Comparison of ENCODE assay signal across 8 cellular contexts in the genomic region with DNA sequence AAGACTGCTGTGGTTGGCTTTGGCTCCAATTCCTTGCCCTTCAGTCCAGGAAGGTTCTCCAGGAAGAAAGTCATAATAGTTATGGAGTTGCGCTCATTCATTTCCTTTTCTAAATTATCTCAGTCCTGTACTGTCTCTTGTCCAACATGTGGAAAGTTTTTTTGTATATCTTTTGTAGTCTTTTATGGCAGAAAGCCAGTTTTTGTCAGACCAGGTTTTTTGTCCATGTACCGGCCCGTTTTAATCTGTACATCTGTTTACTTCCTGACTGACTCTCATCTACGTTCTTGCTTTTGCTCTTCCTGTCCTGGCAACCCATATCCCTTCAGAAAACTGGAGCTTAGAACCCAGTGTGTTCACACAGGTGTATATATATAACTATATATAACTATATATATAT.
DNase-seq lines count a peak whose midpoint lies in the region; ATAC-seq and TF ChIP-seq lines count a peak whose summit lies in the region.
"Not testable (repeated sequence)": the region's sequence is repeated elsewhere in the genome, so short reads cannot be mapped to it uniquely, and the experiment has no call there.

No MANE protein-coding gene starts in this region.

- not testable (repeated sequence) for H3K9me3 ChIP-seq in CD4-positive, alpha-beta memory T cell (ENCODE audit: control insufficient read depth in 1 of 2, low read length in 2 of 2)

- H3K9me3 Mint-ChIP-seq in CD4-positive, alpha-beta memory T cell = peaks cover 0 to 11% (median 3%) of the 10 kb centered on the region in 8 donors
- not testable (repeated sequence) for H3K9me3 Mint-ChIP-seq in T-helper 2 cell treated with Interferon-gamma antibody and Interleukin-4, amounts not matched to agents 5 μg/mL and 100 μg/mL, for 36 hours; activated CD8-positive, alpha-beta T cell treated with anti-CD3 and anti-CD28 coated beads, Interleukin-2, amount 10 ng/mL, durations not matched to agents 7 days and 5 days (ENCODE audit: insufficient read depth); activated naive CD8-positive, alpha-beta T cell treated with anti-CD3 and anti-CD28 coated beads, Interleukin-2, amount 10 ng/mL, durations not matched to agents 7 days and 5 days; stimulated activated naive CD8-positive, alpha-beta T cell treated with anti-CD3 and anti-CD28 coated beads, Interleukin-15, Interleukin-2, amounts not matched to agents 100 ng/mL and 50 ng/mL, for 24 hours

- intact Hi-C loops in CD4-positive, alpha-beta memory T cell (cut with micrococcal nuclease) = not testable (repeated sequence)

- not testable (repeated sequence) for H3K27ac ChIP-seq in CD4-positive, alpha-beta memory T cell (ENCODE audit: low read depth, low read length)

- H3K4me3 ChIP-seq in CD4-positive, alpha-beta memory T cell (ENCODE audit: low read length in 2 of 2); cardiac fibroblast (replicated peaks in 1 of 2; ENCODE audit: low read depth in 2 of 2, low read length in 2 of 2); fibroblast of pulmonary artery (replicated peaks; ENCODE audit: low read depth, low read length): not testable (repeated sequence)

- H3K4me3 Mint-ChIP-seq in CD4-positive, alpha-beta memory T cell = peak overlapping the region; percentile 15 to 75 (median 48)
- H3K4me3 Mint-ChIP-seq in T-helper 2 cell treated with Interferon-gamma antibody and Interleukin-4, amounts not matched to agents 5 μg/mL and 100 μg/mL, for 36 hours = peak overlapping the region; percentile 65
- H3K4me3 Mint-ChIP-seq in activated CD8-positive, alpha-beta T cell treated with anti-CD3 and anti-CD28 coated beads, Interleukin-2, amount 10 ng/mL, durations not matched to agents 7 days and 5 days; stimulated activated naive CD8-positive, alpha-beta T cell treated with anti-CD3 and anti-CD28 coated beads, Interleukin-15, Interleukin-2, amounts not matched to agents 100 ng/mL and 50 ng/mL, for 24 hours: not testable (repeated sequence)
- H3K4me3 Mint-ChIP-seq in activated naive CD8-positive, alpha-beta T cell treated with anti-CD3 and anti-CD28 coated beads, Interleukin-2, amount 10 ng/mL, durations not matched to agents 7 days and 5 days = peak overlapping the region; percentile 53

- not testable (repeated sequence) for H3K36me3 ChIP-seq in CD4-positive, alpha-beta memory T cell (ENCODE audit: insufficient read depth, low read length)

- H3K4me1 ChIP-seq in CD4-positive, alpha-beta memory T cell (ENCODE audit: insufficient read depth, low read length) = not testable (repeated sequence)

- H3K27me3 Mint-ChIP-seq in CD4-positive, alpha-beta memory T cell; activated naive CD8-positive, alpha-beta T cell treated with anti-CD3 and anti-CD28 coated beads, Interleukin-2, amount 10 ng/mL, durations not matched to agents 7 days and 5 days; stimulated activated naive CD8-positive, alpha-beta T cell treated with anti-CD3 and anti-CD28 coated beads, Interleukin-15, Interleukin-2, amounts not matched to agents 100 ng/mL and 50 ng/mL, for 24 hours: not testable (repeated sequence)
- peaks cover 28% of the 10 kb centered on the region for H3K27me3 Mint-ChIP-seq in T-helper 2 cell treated with Interferon-gamma antibody and Interleukin-4, amounts not matched to agents 5 μg/mL and 100 μg/mL, for 36 hours (ENCODE audit: low read depth)
- peaks cover 12% of the 10 kb centered on the region for H3K27me3 Mint-ChIP-seq in activated CD8-positive, alpha-beta T cell treated with anti-CD3 and anti-CD28 coated beads, Interleukin-2, amount 10 ng/mL, durations not matched to agents 7 days and 5 days (ENCODE audit: low read depth)

- peaks cover 16 to 32% of the 10 kb centered on the region in 2 donors for H3K36me3 Mint-ChIP-seq in CD4-positive, alpha-beta memory T cell
- not testable (repeated sequence) for H3K36me3 Mint-ChIP-seq in T-helper 2 cell treated with Interferon-gamma antibody and Interleukin-4, amounts not matched to agents 5 μg/mL and 100 μg/mL, for 36 hours (ENCODE audit: low read depth); stimulated activated naive CD8-positive, alpha-beta T cell treated with anti-CD3 and anti-CD28 coated beads, Interleukin-15, Interleukin-2, amounts not matched to agents 100 ng/mL and 50 ng/mL, for 24 hours (ENCODE audit: low read depth)
- H3K36me3 Mint-ChIP-seq in activated CD8-positive, alpha-beta T cell treated with anti-CD3 and anti-CD28 coated beads, Interleukin-2, amount 10 ng/mL, durations not matched to agents 7 days and 5 days (ENCODE audit: low read depth) = peaks cover 20% of the 10 kb centered on the region
- H3K36me3 Mint-ChIP-seq in activated naive CD8-positive, alpha-beta T cell treated with anti-CD3 and anti-CD28 coated beads, Interleukin-2, amount 10 ng/mL, durations not matched to agents 7 days and 5 days = peaks cover 19% of the 10 kb centered on the region

- H3K27ac Mint-ChIP-seq in CD4-positive, alpha-beta memory T cell = peak overlapping the region in 3 of 7 donors; percentile 27 to 67 (median 29)
- H3K27ac Mint-ChIP-seq in T-helper 2 cell treated with Interferon-gamma antibody and Interleukin-4, amounts not matched to agents 5 μg/mL and 100 μg/mL, for 36 hours = not testable (repeated sequence)
- peak overlapping the region; percentile 54 for H3K27ac Mint-ChIP-seq in activated CD8-positive, alpha-beta T cell treated with anti-CD3 and anti-CD28 coated beads, Interleukin-2, amount 10 ng/mL, durations not matched to agents 7 days and 5 days
- H3K27ac Mint-ChIP-seq in activated naive CD8-positive, alpha-beta T cell treated with anti-CD3 and anti-CD28 coated beads, Interleukin-2, amount 10 ng/mL, durations not matched to agents 7 days and 5 days = peak overlapping the region; percentile 44
- peak overlapping the region; percentile 65 for H3K27ac Mint-ChIP-seq in stimulated activated naive CD8-positive, alpha-beta T cell treated with anti-CD3 and anti-CD28 coated beads, Interleukin-15, Interleukin-2, amounts not matched to agents 100 ng/mL and 50 ng/mL, for 24 hours

- peaks cover 9 to 37% (median 22%) of the 10 kb centered on the region in 4 donors for H3K4me1 Mint-ChIP-seq in CD4-positive, alpha-beta memory T cell
- not testable (repeated sequence) for H3K4me1 Mint-ChIP-seq in T-helper 2 cell treated with Interferon-gamma antibody and Interleukin-4, amounts not matched to agents 5 μg/mL and 100 μg/mL, for 36 hours (ENCODE audit: low read depth); activated CD8-positive, alpha-beta T cell treated with anti-CD3 and anti-CD28 coated beads, Interleukin-2, amount 10 ng/mL, durations not matched to agents 7 days and 5 days (ENCODE audit: low read depth); activated naive CD8-positive, alpha-beta T cell treated with anti-CD3 and anti-CD28 coated beads, Interleukin-2, amount 10 ng/mL, durations not matched to agents 7 days and 5 days; stimulated activated naive CD8-positive, alpha-beta T cell treated with anti-CD3 and anti-CD28 coated beads, Interleukin-15, Interleukin-2, amounts not matched to agents 100 ng/mL and 50 ng/mL, for 24 hours (ENCODE audit: low read depth)

- not testable (repeated sequence) for H3K27me3 ChIP-seq in CD4-positive, alpha-beta memory T cell (ENCODE audit: insufficient read depth, low read length)

- not testable (repeated sequence) for TF ChIP-seq CTCF in cardiac fibroblast (IDR thresholded peaks at IDR 0.05; ENCODE audit: low read depth, low read length); fibroblast of pulmonary artery (IDR thresholded peaks at IDR 0.05; ENCODE audit: low read length, missing control alignments)

- POLR2A ChIA-PET in CD4-positive, alpha-beta memory T cell (lab: Charles Lee; ENCODE audit: partially characterized antibody) = interaction anchor here (1.8 to 1.9 kb wide), 2 partner anchors 13 to 44 kb away, joined by 4 to 9 read pairs; no protein-coding TSS in a partner anchor
- POLR2A ChIA-PET in activated CD8-positive, alpha-beta T cell treated with anti-CD3 and anti-CD28 coated beads, Interleukin-2, amount 10 ng/mL, durations not matched to agents 7 days and 5 days (lab: Charles Lee); activated naive CD8-positive, alpha-beta T cell treated with anti-CD3 and anti-CD28 coated beads, Interleukin-2, amount 10 ng/mL, durations not matched to agents 7 days and 5 days (lab: Charles Lee): not testable (repeated sequence)

- CTCF ChIA-PET in CD4-positive, alpha-beta memory T cell (lab: Charles Lee; ENCODE audit: partially characterized antibody) = interaction anchor here (1.6 to 1.8 kb wide), 2 partner anchors 12 to 20 kb away, joined by 5 read pairs; no protein-coding TSS in a partner anchor
- CTCF ChIA-PET in activated CD8-positive, alpha-beta T cell treated with anti-CD3 and anti-CD28 coated beads, Interleukin-2, amount 10 ng/mL, durations not matched to agents 7 days and 5 days (lab: Charles Lee) = interaction anchor here (1.3 kb wide), 1 partner anchor 43 kb away, joined by 6 read pairs; no protein-coding TSS in a partner anchor

- not testable (repeated sequence) for DNase-seq in CD4-positive, alpha-beta memory T cell; T-helper 2 cell treated with Interferon-gamma antibody and Interleukin-4, amounts not matched to agents 5 μg/mL and 100 μg/mL, for 36 hours (ENCODE audit: low spot score); activated CD8-positive, alpha-beta T cell treated with anti-CD3 and anti-CD28 coated beads, Interleukin-2, amount 10 ng/mL, durations not matched to agents 7 days and 5 days; activated naive CD8-positive, alpha-beta T cell treated with anti-CD3 and anti-CD28 coated beads, Interleukin-2, amount 10 ng/mL, durations not matched to agents 7 days and 5 days
- DNase-seq in cardiac fibroblast (ENCODE audit: low read depth in 2 of 2) (peak; percentile 40 to 65), fibroblast of pulmonary artery (ENCODE audit: low read depth) (peak; percentile 84), lung microvascular endothelial cell (ENCODE audit: low read depth in 2 of 2) (peak; percentile 15 to 78)

- not testable (repeated sequence) for ATAC-seq in activated CD8-positive, alpha-beta T cell treated with anti-CD3 and anti-CD28 coated beads, Interleukin-2, amount 10 ng/mL, durations not matched to agents 7 days and 5 days; activated naive CD8-positive, alpha-beta T cell treated with anti-CD3 and anti-CD28 coated beads, Interleukin-2, amount 10 ng/mL, durations not matched to agents 7 days and 5 days (ENCODE audit: low read depth)
